In genomic region chr17:42554250-42555121, GRCh38 we compare ENCODE assay signal across 1 cellular context.
TF ChIP-seq lines count a peak whose summit lies in the region.

No MANE protein-coding gene starts in this region.

TF ChIP-seq in K562, 482 proteins besides CTCF, POLR2A, EP300 and RAD21 (continued from another document and continues in another):
- TF ChIP-seq ZNF518B (CRISPR knock-in tag; IDR thresholded peaks at IDR 0.05) (no peak), HDAC2 (IDR thresholded peaks at IDR 0.05) (peak; percentile 14; the same call in 1 of the 2 replicates), NR2C2 (CRISPR knock-in tag; IDR thresholded peaks at IDR 0.05) (no peak), NR2C2 (tag; IDR thresholded peaks at IDR 0.05) (peak; percentile 95), KDM4B (IDR thresholded peaks at IDR 0.05; ENCODE audit: borderline replicate concordance in 2 of 2, low read depth in 1 of 2) (peak in 1 of 2 experiments; percentile 43; a peak in 1 of 4 replicates), CBFB (CRISPR knock-in tag; IDR thresholded peaks at IDR 0.05) (0 out of 2 replicates have a peak, but pooled peaks have one; percentile 70), FOXA3 (CRISPR knock-in tag; conservative IDR thresholded peaks at IDR 0.05 in 1 of 2, IDR thresholded peaks at IDR 0.05 in 1 of 2) (peak in 1 of 2 experiments; percentile 25; a peak in 1 of 4 replicates), ZNF830 (CRISPR knock-in tag; IDR thresholded peaks at IDR 0.05) (no peak), ZBTB17 (CRISPR knock-in tag; IDR thresholded peaks at IDR 0.05) (0 out of 2 replicates have a peak, but pooled peaks have one; percentile 39), ZNF134 (CRISPR knock-in tag; conservative IDR thresholded peaks at IDR 0.05) (no peak), ZBTB33 (CRISPR knock-in tag; IDR thresholded peaks at IDR 0.05) (no peak), TAF9B (IDR thresholded peaks at IDR 0.05; ENCODE audit: partially characterized antibody) (no peak), HIVEP1 (CRISPR knock-in tag; IDR thresholded peaks at IDR 0.05) (no peak), GATAD2A (IDR thresholded peaks at IDR 0.05) (peak; percentile 65; the same call in 1 of the 2 replicates), TRIM24 (IDR thresholded peaks at IDR 0.05) (0 out of 4 replicates have a peak, but pooled peaks of 1 of the 2 experiments have one; percentile 13), ZBTB9 (CRISPR knock-in tag; IDR thresholded peaks at IDR 0.05) (no peak; the same call in 1 of the 2 replicates), ESRRA (IDR thresholded peaks at IDR 0.05; ENCODE audit: borderline replicate concordance, low read depth) (peak; percentile 44), STAT5B (CRISPR knock-in tag; IDR thresholded peaks at IDR 0.05) (no peak), ETV6 (IDR thresholded peaks at IDR 0.05; ENCODE audit: borderline replicate concordance in 1 of 2, low read depth in 2 of 2, low read length in 1 of 2) (0 out of 4 replicates have a peak, but pooled peaks of 1 of the 2 experiments have one; percentile 8), ETV6 (CRISPR knock-in tag; IDR thresholded peaks at IDR 0.05; ENCODE audit: borderline replicate concordance) (no peak), CREB5 (CRISPR knock-in tag; IDR thresholded peaks at IDR 0.05) (no peak), PHF20 (IDR thresholded peaks at IDR 0.05; ENCODE audit: partially characterized antibody) (peak; percentile 65), HLTF (IDR thresholded peaks at IDR 0.05) (0 out of 2 replicates have a peak, but pooled peaks have one; percentile 28), SP1 (CRISPR knock-in tag; IDR thresholded peaks at IDR 0.05) (peak; percentile 51; the same call in 1 of the 2 replicates), SAFB2 (IDR thresholded peaks at IDR 0.05; ENCODE audit: borderline replicate concordance, low read depth, low read length, severe bottlenecking) (no peak), ZNF280B (CRISPR knock-in tag; IDR thresholded peaks at IDR 0.05) (no peak), ZNF740 (CRISPR knock-in tag; IDR thresholded peaks at IDR 0.05) (0 out of 2 replicates have a peak, but pooled peaks have one; percentile 27), ZNF740 (tag; IDR thresholded peaks at IDR 0.05) (no peak), ZNF551 (CRISPR knock-in tag; IDR thresholded peaks at IDR 0.05) (no peak), PREB (CRISPR knock-in tag; IDR thresholded peaks at IDR 0.05) (0 out of 2 replicates have a peak, but pooled peaks have one; percentile 25), ZNF407 (IDR thresholded peaks at IDR 0.05; ENCODE audit: low read depth) (no peak), ZFX (CRISPR knock-in tag; IDR thresholded peaks at IDR 0.05) (peak; percentile 96), PKNOX1 (IDR thresholded peaks at IDR 0.05) (no peak), IRF1 (CRISPR knock-in tag; IDR thresholded peaks at IDR 0.05; ENCODE audit: borderline replicate concordance) (0 out of 2 replicates have a peak, but pooled peaks have one; percentile 29), ZNF3 (CRISPR knock-in tag; IDR thresholded peaks at IDR 0.05) (no peak), HDAC1 (IDR thresholded peaks at IDR 0.05) (peak in 1 of 2 experiments; percentile 62; a peak in 2 of 4 replicates)
